Comparison of ENCODE assay signal across 8 cellular contexts in genomic region chr2:203327582-203327917, GRCh38. TPM values are rescaled to one million over a fixed set of nuclear protein-coding genes. Genes with fewer than 3 reads are reported as not detected.
DNase-seq lines count a peak whose midpoint lies in the region; ATAC-seq and TF ChIP-seq lines count a peak whose summit lies in the region.

No MANE protein-coding gene starts in this region.

- H3K4me1 ChIP-seq in HUES6 (ENCODE audit: control insufficient read depth, insufficient read depth, low read length) (peaks cover 10% of the 10 kb centered on the region), adipocyte (ENCODE audit: control insufficient read depth, insufficient read depth, low read length) (peaks cover 25% of the 10 kb centered on the region), iPS-20b (ENCODE audit: insufficient read depth, low read length) (peaks cover 10% of the 10 kb centered on the region; the same call in 1 of the 2 replicates), suprapubic skin (peaks cover 17% of the 10 kb centered on the region)

- peak overlapping the region; percentile 87 for H3K27ac ChIP-seq in HUES6 (ENCODE audit: low read depth, low read length)
- peak overlapping the region; percentile 63 for H3K27ac ChIP-seq in iPS-20b (ENCODE audit: low read length)
- H3K27ac ChIP-seq in suprapubic skin, result peak overlapping the region; percentile 83

- H3K9ac ChIP-seq in HUES6 (ENCODE audit: low read length) (peak overlapping the region; percentile 99), adipocyte (ENCODE audit: low read length) (peak overlapping the region; percentile 88), iPS-20b (ENCODE audit: low read depth, low read length) (peak overlapping the region; percentile 90)

- TF ChIP-seq CTCF in GM12864 (IDR thresholded peaks at IDR 0.05; ENCODE audit: low read depth, low read length, missing control alignments), result no peak
- no peak for TF ChIP-seq CTCF in suprapubic skin (IDR thresholded peaks at IDR 0.05)

- DNase-seq in GM12864 (ENCODE audit: low read depth) (no peak), adipocyte (ENCODE audit: low read depth) (no peak), suprapubic skin (ENCODE audit: low spot score in 2 of 2) (no peak), COLO829 (ENCODE audit: low spot score) (no peak), OCI-M2 (lab: John Stamatoyannopoulos, UW; ENCODE audit: unreplicated experiment) (no peak)

- H3K9me3 ChIP-seq in HUES6 (ENCODE audit: control insufficient read depth, insufficient read depth, low read depth, low read length), result no peaks in the 10 kb centered on the region
- H3K9me3 ChIP-seq in adipocyte (ENCODE audit: control insufficient read depth, low read length), result no peaks in the 10 kb centered on the region
- no peaks in the 10 kb centered on the region for H3K9me3 ChIP-seq in iPS-20b (ENCODE audit: insufficient read depth, low read depth, low read length)
- H3K9me3 ChIP-seq in suprapubic skin, result no peaks in the 10 kb centered on the region

- ATAC-seq in GM18870 (IDR thresholded peaks at IDR 0.05; ENCODE audit: unreplicated experiment), result no peak

- TF ChIP-seq EP300 in suprapubic skin (IDR thresholded peaks at IDR 0.05), result no peak

- H3K36me3 ChIP-seq in HUES6 (ENCODE audit: control insufficient read depth, insufficient read depth, low read length) (no peaks in the 10 kb centered on the region), adipocyte (ENCODE audit: control insufficient read depth, insufficient read depth, low read length, severe bottlenecking) (no peaks in the 10 kb centered on the region), iPS-20b (ENCODE audit: insufficient read depth, low read depth, low read length) (no peaks in the 10 kb centered on the region), suprapubic skin (no peaks in the 10 kb centered on the region)

- H3K27me3 ChIP-seq in HUES6 (ENCODE audit: control insufficient read depth, insufficient read depth, low read length), result no peaks in the 10 kb centered on the region
- H3K27me3 ChIP-seq in adipocyte (replicated peaks; ENCODE audit: control insufficient read depth, insufficient read depth, low read length), result no peaks in the 10 kb centered on the region
- H3K27me3 ChIP-seq in iPS-20b (ENCODE audit: insufficient read depth, low read length), result no peaks in the 10 kb centered on the region
- no peaks in the 10 kb centered on the region for H3K27me3 ChIP-seq in suprapubic skin

- peak overlapping the region; percentile 87 for H3K4me3 ChIP-seq in GM12864 (ENCODE audit: low read depth, low read length)
- peak overlapping the region; percentile 88 for H3K4me3 ChIP-seq in HUES6 (ENCODE audit: low read depth, low read length)
- peak overlapping the region; percentile 97 for H3K4me3 ChIP-seq in adipocyte (ENCODE audit: low read length)
- peak overlapping the region; percentile 74 for H3K4me3 ChIP-seq in iPS-20b (ENCODE audit: low read length)
- peak overlapping the region; percentile 99 for H3K4me3 ChIP-seq in suprapubic skin

- TF ChIP-seq POLR2A in suprapubic skin (IDR thresholded peaks at IDR 0.05), result no peak

- WGBS in suprapubic skin, result 27% methylated on average over 7 of the region's 7 CpGs

RNA-seq across cellular contexts. Expression of gene ABI2, which starts 0.6 kb away (rescaled TPM):
- total RNA-seq in suprapubic skin, result 10 to 100 TPM; 10.1 to 28.4 (median 22.0) TPM
